In genomic region chr20:45814314-45814713, GRCh38 we compare ENCODE assay signal across 20 cellular contexts. TPM values are rescaled to one million over a fixed set of nuclear protein-coding genes. Genes with fewer than 3 reads are reported as not detected.
DNase-seq lines count a peak whose midpoint lies in the region; ATAC-seq and TF ChIP-seq lines count a peak whose summit lies in the region.
"Had no signal": no experiment of that assay in that cellular context is flagged by ENCODE, and none has a peak within 500 bp of the region (broad histone marks: within the 10 kb centered on the region; RNA-seq: fewer than 3 reads in every experiment).

No MANE protein-coding gene starts in this region.

- no peak overlapping the region for H3K27ac Mint-ChIP-seq in activated T-cell treated with anti-CD3 and anti-CD28 coated beads, Interleukin-2, amount 50 U/mL, for 24 hours
- H3K27ac Mint-ChIP-seq: activated B cell treated with CpG ODN at 0.5 μM for 24 hours, T-cell had no signal

- intact Hi-C loops in head of caudate nucleus (cut with DNase I): loop anchor here (10.0 kb wide), 1 partner anchor 120 kb away; the partner anchor contains the start of gene PCIF1

- no peak for TF ChIP-seq POLR2A in GM18505 (IDR thresholded peaks at IDR 0.05; ENCODE audit: borderline replicate concordance, extremely low read depth, insufficient read depth, insufficient read length)

- 93 to 94% methylated on average over 3 of the region's 3 CpGs for WGBS in ectodermal cell, 2 experiments

- no peaks in the 10 kb centered on the region for H4K20me1 ChIP-seq in KMS-11 (ENCODE audit: insufficient read depth)
- H4K20me1 ChIP-seq in osteoblast (ENCODE audit: insufficient read depth, low read length): no peaks in the 10 kb centered on the region

- H3K36me3 ChIP-seq in KMS-11 (ENCODE audit: insufficient read depth): peaks cover 9% of the 10 kb centered on the region; the same call in 1 of the 2 replicates
- H3K36me3 ChIP-seq in ectodermal cell (ENCODE audit: control insufficient read depth, insufficient read depth, low read length): peaks cover 37% of the 10 kb centered on the region
- peaks cover 40% of the 10 kb centered on the region for H3K36me3 ChIP-seq in osteoblast (ENCODE audit: insufficient read depth, low read length)

- no peak overlapping the region for H2AFZ ChIP-seq in KMS-11 (ENCODE audit: low read depth)
- no peak overlapping the region for H2AFZ ChIP-seq in osteoblast (ENCODE audit: low read length)

- H3K79me2 ChIP-seq in KMS-11 (ENCODE audit: insufficient read depth, low read depth) (peaks cover 15% of the 10 kb centered on the region), osteoblast (ENCODE audit: insufficient read depth, low read length) (peaks cover 27% of the 10 kb centered on the region)

- no peak overlapping the region for H3K4me3 ChIP-seq in KMS-11 (IDR thresholded peaks at IDR 0.05; ENCODE audit: insufficient read depth, low read depth, low read length)
- peak overlapping the region; percentile 5 for H3K4me3 ChIP-seq in ectodermal cell (ENCODE audit: insufficient read depth, low read depth, low read length)
- H3K4me3 ChIP-seq in osteoblast (ENCODE audit: insufficient read depth, low read length): no peak overlapping the region

- H3K9me3 ChIP-seq in ectodermal cell (ENCODE audit: control insufficient read depth, low read length) (no peaks in the 10 kb centered on the region), osteoblast (ENCODE audit: low read depth, low read length) (no peaks in the 10 kb centered on the region)

- peaks cover 9% of the 10 kb centered on the region for H3K4me1 ChIP-seq in KMS-11 (ENCODE audit: low read depth, poor library complexity, severe bottlenecking)
- peaks cover 4% of the 10 kb centered on the region for H3K4me1 ChIP-seq in ectodermal cell (ENCODE audit: control insufficient read depth, insufficient read depth, low read length)
- peaks cover 15% of the 10 kb centered on the region for H3K4me1 ChIP-seq in osteoblast (ENCODE audit: insufficient read depth, low read length)

- peak overlapping the region; percentile 3 for H3K4me3 Mint-ChIP-seq in activated T-cell treated with anti-CD3 and anti-CD28 coated beads, Interleukin-2, amount 50 U/mL, for 24 hours

- ATAC-seq in GM18505 (IDR thresholded peaks at IDR 0.05; ENCODE audit: unreplicated experiment): no peak
- ATAC-seq: naive thymus-derived CD8-positive, alpha-beta T cell; stimulated activated naive CD8-positive, alpha-beta T cell treated with anti-CD3 and anti-CD28 coated beads, Interleukin-15, amount 100 ng/mL, for 72 hours; T-cell had no signal

- H3K9me3 Mint-ChIP-seq in activated T-cell treated with anti-CD3 and anti-CD28 coated beads, Interleukin-2, amount 50 U/mL, for 24 hours: no peaks in the 10 kb centered on the region
- H3K9me3 Mint-ChIP-seq: activated B cell treated with CpG ODN at 0.5 μM for 24 hours; naive thymus-derived CD8-positive, alpha-beta T cell; stimulated activated naive CD8-positive, alpha-beta T cell treated with anti-CD3 and anti-CD28 coated beads, Interleukin-15, amount 100 ng/mL, for 72 hours; T-cell had no signal

- H3K27me3 ChIP-seq in KMS-11 (ENCODE audit: insufficient read depth, low read depth) (no peaks in the 10 kb centered on the region), ectodermal cell (ENCODE audit: control insufficient read depth, insufficient read depth, low read length, poor library complexity, severe bottlenecking) (no peaks in the 10 kb centered on the region), osteoblast (ENCODE audit: insufficient read depth, low read length) (no peaks in the 10 kb centered on the region)

- no peaks in the 10 kb centered on the region for H3K27me3 Mint-ChIP-seq in activated T-cell treated with anti-CD3 and anti-CD28 coated beads, Interleukin-2, amount 50 U/mL, for 24 hours
- H3K27me3 Mint-ChIP-seq: activated B cell treated with CpG ODN at 0.5 μM for 24 hours; stimulated activated naive CD8-positive, alpha-beta T cell treated with anti-CD3 and anti-CD28 coated beads, Interleukin-15, amount 100 ng/mL, for 72 hours had no signal

- peaks cover 80% of the 10 kb centered on the region for H3K36me3 Mint-ChIP-seq in activated T-cell treated with anti-CD3 and anti-CD28 coated beads, Interleukin-2, amount 50 U/mL, for 24 hours (ENCODE audit: low read depth)

- H3K4me1 Mint-ChIP-seq in activated T-cell treated with anti-CD3 and anti-CD28 coated beads, Interleukin-2, amount 50 U/mL, for 24 hours (ENCODE audit: low read depth): peaks cover 23% of the 10 kb centered on the region

- DNase-seq in activated T-cell treated with anti-CD3 and anti-CD28 coated beads, Interleukin-2, amount 50 U/mL, for 24 hours: no peak
- no peak for DNase-seq in activated T-cell treated with anti-CD3 and anti-CD28 coated beads for 4 hours
- DNase-seq in osteoblast (ENCODE audit: insufficient read length, low spot score, missing footprints): no peak
- no peak for DNase-seq in GM19238 (ENCODE audit: insufficient read length, low spot score)
- no peak for DNase-seq in head of caudate nucleus
- DNase-seq: activated B cell treated with CpG ODN at 0.5 μM for 24 hours; activated naive CD4-positive, alpha-beta T cell treated with anti-CD3 and anti-CD28 coated beads, Interleukin-2, amount 50 U/mL, for 16 hours; effector CD4-positive, alpha-beta T cell; foreskin melanocyte; GDM1; naive thymus-derived CD8-positive, alpha-beta T cell; NCI-H187; NCI-H510A treated with DMSO at 0.1 percent for 48 hours; stimulated activated naive CD8-positive, alpha-beta T cell treated with anti-CD3 and anti-CD28 coated beads, Interleukin-15, amount 100 ng/mL, for 72 hours; T-cell had no signal

- TF ChIP-seq CTCF in KMS-11 (conservative IDR thresholded peaks at IDR 0.05; ENCODE audit: low read depth, low read length) (no peak), osteoblast (IDR thresholded peaks at IDR 0.05; ENCODE audit: extremely low read depth, low read depth, low read length) (no peak)

- H3K9ac ChIP-seq in KMS-11: no peak overlapping the region

- H3K27ac ChIP-seq in KMS-11: no peak overlapping the region
- no peak overlapping the region for H3K27ac ChIP-seq in ectodermal cell (ENCODE audit: insufficient read depth, low read depth, low read length, poor library complexity, severe bottlenecking)
- no peak overlapping the region for H3K27ac ChIP-seq in osteoblast (ENCODE audit: low read depth, low read length)

- H3K4me2 ChIP-seq in KMS-11 (peak overlapping the region; percentile 34; the same call in 1 of the 2 replicates), osteoblast (ENCODE audit: insufficient read depth, low read length) (peak overlapping the region; percentile 15)

RNA-seq across cellular contexts. Expression of gene UBE2C, which starts 1.9 kb away (rescaled TPM):
- 201 TPM for polyA plus RNA-seq in ectodermal cell (2013, experiment 1 of 4)
- 156 TPM for polyA plus RNA-seq in ectodermal cell (2013, experiment 2 of 4)
- polyA plus RNA-seq in ectodermal cell (2013, experiment 3 of 4): 234 TPM
- 236 TPM for polyA plus RNA-seq in ectodermal cell (2013, experiment 4 of 4)
- total RNA-seq in osteoblast: 2.5 and 2.7 TPM in 2 replicates
- polyA plus RNA-seq: naive thymus-derived CD8-positive, alpha-beta T cell had no signal

RNA-seq across cellular contexts. Expression of gene TNNC2, which starts 12.8 kb away (rescaled TPM):
- 1.9 TPM for polyA plus RNA-seq in ectodermal cell (2013, experiment 1 of 4)
- polyA plus RNA-seq in ectodermal cell (2013, experiment 2 of 4): 1.1 TPM
- polyA plus RNA-seq in ectodermal cell (2013, experiment 3 of 4): 1.0 TPM
- 1.5 TPM for polyA plus RNA-seq in ectodermal cell (2013, experiment 4 of 4)
- total RNA-seq in osteoblast: 0.29 and 0.36 TPM in 2 replicates
- total RNA-seq: activated B cell treated with CpG ODN at 0.5 μM for 24 hours, pulmonary artery endothelial cell had no signal

RNA-seq across cellular contexts. Expression of gene SNX21, which starts 19.3 kb away (rescaled TPM):
- 12.9 TPM for polyA plus RNA-seq in ectodermal cell (2013, experiment 1 of 4)
- 12.3 TPM for polyA plus RNA-seq in ectodermal cell (2013, experiment 2 of 4)
- 10.7 TPM for polyA plus RNA-seq in ectodermal cell (2013, experiment 3 of 4)
- 13.3 TPM for polyA plus RNA-seq in ectodermal cell (2013, experiment 4 of 4)
- 69.0 and 101 TPM in 2 replicates for total RNA-seq in osteoblast

RNA-seq across cellular contexts. Expression of gene DNTTIP1, which starts 22.6 kb away (rescaled TPM):
- 42.9 TPM for polyA plus RNA-seq in ectodermal cell (2013, experiment 1 of 4)
- 44.6 TPM for polyA plus RNA-seq in ectodermal cell (2013, experiment 2 of 4)
- 38.5 TPM for polyA plus RNA-seq in ectodermal cell (2013, experiment 3 of 4)
- 42.4 TPM for polyA plus RNA-seq in ectodermal cell (2013, experiment 4 of 4)
- total RNA-seq in osteoblast: 12.7 and 15.6 TPM in 2 replicates

RNA-seq across cellular contexts. Expression of gene WFDC3, which starts 22.6 kb away (rescaled TPM):
- not detected for polyA plus RNA-seq in ectodermal cell (2013, experiment 1 of 4)
- polyA plus RNA-seq in ectodermal cell (2013, experiment 2 of 4): not detected
- polyA plus RNA-seq in ectodermal cell (2013, experiment 3 of 4): not detected
- polyA plus RNA-seq in ectodermal cell (2013, experiment 4 of 4): not detected
- not detected in 2 replicates for total RNA-seq in osteoblast
- total RNA-seq: activated B cell treated with CpG ODN at 0.5 μM for 24 hours; liver; naive thymus-derived CD8-positive, alpha-beta T cell; pulmonary artery endothelial cell; T-cell had no signal
